ENCODE assay signal across 35 cellular contexts in the genomic region with DNA sequence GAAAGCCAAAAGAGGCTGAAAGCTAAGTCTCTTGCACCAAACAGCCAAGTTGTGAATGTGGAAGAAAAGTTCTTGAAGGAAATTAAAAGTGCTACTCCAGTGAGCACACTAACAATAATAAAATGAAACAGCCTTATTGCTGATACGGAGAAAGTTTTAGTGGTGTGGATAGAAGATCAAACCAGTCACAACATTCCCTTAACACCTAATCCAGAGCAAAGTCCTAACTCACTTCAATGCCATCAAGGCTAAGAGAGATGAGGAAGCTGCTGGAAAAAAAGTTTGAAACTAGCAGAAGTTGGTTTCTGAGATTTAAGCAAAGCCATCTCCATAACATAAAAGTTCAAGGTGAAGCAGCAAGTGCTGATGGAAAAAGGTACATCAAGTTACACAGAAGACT.
"Had no signal": no experiment of that assay in that cellular context is flagged by ENCODE, and none has a peak within 500 bp of the region (broad histone marks: within the 10 kb centered on the region; RNA-seq: fewer than 3 reads in every experiment).

No MANE protein-coding gene starts in this region.

- H3K27me3 ChIP-seq: adrenal gland, ascending aorta, body of pancreas, brain microvascular endothelial cell, breast epithelium, cardiac muscle cell had no signal

- H3K4me1 ChIP-seq: adrenal gland, ascending aorta, body of pancreas had no signal

- H3K9me3 ChIP-seq: adrenal gland, ascending aorta, body of pancreas, breast epithelium had no signal

- DNase-seq: activated effector memory CD4-positive, alpha-beta T cell treated with anti-CD3 and anti-CD28 coated beads, Interleukin-2, amount 50 U/mL, for 16 hours; activated effector memory CD4-positive, alpha-beta T cell treated with Interleukin-2 at 50 U/mL for 16 hours; activated gamma-delta T cell; activated gamma-delta T cell treated with Interleukin-2 at 50 U/mL for 16 hours; activated naive CD4-positive, alpha-beta T cell; activated naive CD4-positive, alpha-beta T cell treated with anti-CD3 and anti-CD28 coated beads for 36 hours; activated naive CD4-positive, alpha-beta T cell treated with anti-CD3 and anti-CD28 coated beads, Interleukin-2, amount 10 ng/mL, durations not matched to agents 7 days and 5 days; activated naive CD4-positive, alpha-beta T cell treated with anti-CD3 and anti-CD28 coated beads, Interleukin-2, amount 50 U/mL, for 16 hours; activated naive CD4-positive, alpha-beta T cell treated with Interleukin-2 at 50 U/mL for 16 hours; activated naive CD8-positive, alpha-beta T cell treated with anti-CD3 and anti-CD28 coated beads for 36 hours; activated naive CD8-positive, alpha-beta T cell treated with anti-CD3 and anti-CD28 coated beads, Interleukin-2, amount 10 ng/mL, durations not matched to agents 7 days and 5 days; activated naive CD8-positive, alpha-beta T cell treated with anti-CD3 and anti-CD28 coated beads, Interleukin-2, amount 50 U/mL, for 24 hours; activated T-cell treated with anti-CD3 and anti-CD28 coated beads for 4 hours; activated T-cell treated with anti-CD3 and anti-CD28 coated beads, Interleukin-2, amount 50 U/mL, for 1 hour; activated T-cell treated with anti-CD3 and anti-CD28 coated beads, Interleukin-2, amount 50 U/mL, for 24 hours; activated T-cell treated with anti-CD3 and anti-CD28 coated beads, Interleukin-2, amount 50 U/mL, for 4 hours; activated T-cell treated with anti-CD3 and anti-CD28 coated beads, Interleukin-2, amount 50 U/mL, for 48 hours; activated T-cell treated with anti-CD3 and anti-CD28 coated beads, Interleukin-2, amount 50 U/mL, for 72 hours; adrenal gland; amniotic stem cell; amygdala; anterior cingulate cortex; aorta; body of pancreas; brain microvascular endothelial cell; caudate nucleus; central memory CD4-positive, alpha-beta T cell; cerebellar nuclear complex had no signal

- H3K27ac ChIP-seq: adrenal gland, ascending aorta, body of pancreas, brain microvascular endothelial cell, breast epithelium, cardiac muscle cell had no signal

- H3K36me3 ChIP-seq: adrenal gland, ascending aorta, brain microvascular endothelial cell, breast epithelium, cardiac muscle cell had no signal

- ATAC-seq: activated naive CD4-positive, alpha-beta T cell treated with anti-CD3 and anti-CD28 coated beads, Interleukin-2, amount 50 U/mL, for 72 hours; activated naive CD8-positive, alpha-beta T cell treated with anti-CD3 and anti-CD28 coated beads, Interleukin-2, amount 50 U/mL, for 24 hours; activated T-cell treated with anti-CD3 and anti-CD28 coated beads, Interleukin-2, amount 50 U/mL, for 4 hours; activated T-cell treated with anti-CD3 and anti-CD28 coated beads, Interleukin-2, amount 50 U/mL, for 72 hours; activated T-helper 17 cell treated with anti-CD3 and anti-CD28 coated beads, Interleukin-2, amount 50 U/mL, for 72 hours; body of pancreas had no signal

- FAIRE-seq: astrocyte, bronchial epithelial cell had no signal

- H3K4me3 ChIP-seq: adrenal gland, ascending aorta, body of pancreas, breast epithelium, cardiac muscle cell had no signal
